2 cellular contexts compared by ENCODE assay signal in the genomic region with DNA sequence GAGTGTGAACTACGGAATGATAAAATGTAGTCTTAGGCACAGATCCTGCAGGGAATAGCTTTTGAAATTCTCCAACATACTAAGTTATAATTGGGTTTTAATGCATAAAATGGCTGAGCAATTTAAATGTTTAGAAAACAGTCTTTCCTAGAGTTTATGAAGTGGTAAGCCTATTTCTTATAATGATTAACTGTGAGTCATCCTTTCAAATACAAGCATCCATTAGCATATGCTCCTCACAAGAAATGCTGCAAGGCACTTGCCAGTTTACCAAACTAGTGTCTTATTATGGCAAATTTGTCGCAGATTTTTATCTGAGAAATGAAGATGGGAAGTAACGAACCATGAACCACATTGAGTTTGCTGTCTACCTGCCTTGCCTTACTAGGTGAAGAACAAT.
TF ChIP-seq lines count a peak whose summit lies in the region.

No MANE protein-coding gene starts in this region.

TF ChIP-seq in SK-N-SH treated with all-trans-retinoic acid at 6 μM for 48 hours, 23 proteins besides CTCF, POLR2A, EP300 and RAD21 (continued from another document):
- TF ChIP-seq, protein P1, sequence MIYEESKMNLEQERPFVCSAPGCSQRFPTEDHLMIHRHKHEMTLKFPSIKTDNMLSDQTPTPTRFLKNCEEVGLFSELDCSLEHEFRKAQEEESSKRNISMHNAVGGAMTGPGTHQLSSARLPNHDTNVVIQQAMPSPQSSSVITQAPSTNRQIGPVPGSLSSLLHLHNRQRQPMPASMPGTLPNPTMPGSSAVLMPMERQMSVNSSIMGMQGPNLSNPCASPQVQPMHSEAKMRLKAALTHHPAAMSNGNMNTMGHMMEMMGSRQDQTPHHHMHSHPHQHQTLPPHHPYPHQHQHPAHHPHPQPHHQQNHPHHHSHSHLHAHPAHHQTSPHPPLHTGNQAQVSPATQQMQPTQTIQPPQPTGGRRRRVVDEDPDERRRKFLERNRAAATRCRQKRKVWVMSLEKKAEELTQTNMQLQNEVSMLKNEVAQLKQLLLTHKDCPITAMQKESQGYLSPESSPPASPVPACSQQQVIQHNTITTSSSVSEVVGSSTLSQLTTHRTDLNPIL (CRISPR knock-in tag; IDR thresholded peaks at IDR 0.05; ENCODE audit: low read depth): no peak
- TF ChIP-seq ESRRG (CRISPR knock-in tag; IDR thresholded peaks at IDR 0.05) (no peak), OSR1 (CRISPR knock-in tag; IDR thresholded peaks at IDR 0.05) (no peak), ARNTL (CRISPR knock-in tag; IDR thresholded peaks at IDR 0.05; ENCODE audit: borderline replicate concordance, low read depth) (no peak), RARB (CRISPR knock-in tag; IDR thresholded peaks at IDR 0.05) (no peak), ISL1 (CRISPR knock-in tag; IDR thresholded peaks at IDR 0.05) (no peak), GLIS3 (CRISPR knock-in tag; IDR thresholded peaks at IDR 0.05) (no peak), PPARA (CRISPR knock-in tag; IDR thresholded peaks at IDR 0.05; ENCODE audit: borderline replicate concordance) (no peak), TOX (CRISPR knock-in tag; IDR thresholded peaks at IDR 0.05; ENCODE audit: borderline replicate concordance) (no peak), SNAI2 (CRISPR knock-in tag; IDR thresholded peaks at IDR 0.05) (no peak), ZNF70 (CRISPR knock-in tag; IDR thresholded peaks at IDR 0.05) (no peak), ZNF565 (CRISPR knock-in tag; conservative IDR thresholded peaks at IDR 0.05; ENCODE audit: low read depth) (no peak), ZC3H10 (CRISPR knock-in tag; IDR thresholded peaks at IDR 0.05) (no peak), ZNF8 (CRISPR knock-in tag; IDR thresholded peaks at IDR 0.05) (no peak)
- TF ChIP-seq, protein P2, sequence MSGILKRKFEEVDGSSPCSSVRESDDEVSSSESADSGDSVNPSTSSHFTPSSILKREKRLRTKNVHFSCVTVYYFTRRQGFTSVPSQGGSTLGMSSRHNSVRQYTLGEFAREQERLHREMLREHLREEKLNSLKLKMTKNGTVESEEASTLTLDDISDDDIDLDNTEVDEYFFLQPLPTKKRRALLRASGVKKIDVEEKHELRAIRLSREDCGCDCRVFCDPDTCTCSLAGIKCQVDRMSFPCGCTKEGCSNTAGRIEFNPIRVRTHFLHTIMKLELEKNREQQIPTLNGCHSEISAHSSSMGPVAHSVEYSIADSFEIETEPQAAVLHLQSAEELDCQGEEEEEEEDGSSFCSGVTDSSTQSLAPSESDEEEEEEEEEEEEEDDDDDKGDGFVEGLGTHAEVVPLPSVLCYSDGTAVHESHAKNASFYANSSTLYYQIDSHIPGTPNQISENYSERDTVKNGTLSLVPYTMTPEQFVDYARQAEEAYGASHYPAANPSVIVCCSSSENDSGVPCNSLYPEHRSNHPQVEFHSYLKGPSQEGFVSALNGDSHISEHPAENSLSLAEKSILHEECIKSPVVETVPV (CRISPR knock-in tag; IDR thresholded peaks at IDR 0.05): no peak
- TF ChIP-seq, protein P3, sequence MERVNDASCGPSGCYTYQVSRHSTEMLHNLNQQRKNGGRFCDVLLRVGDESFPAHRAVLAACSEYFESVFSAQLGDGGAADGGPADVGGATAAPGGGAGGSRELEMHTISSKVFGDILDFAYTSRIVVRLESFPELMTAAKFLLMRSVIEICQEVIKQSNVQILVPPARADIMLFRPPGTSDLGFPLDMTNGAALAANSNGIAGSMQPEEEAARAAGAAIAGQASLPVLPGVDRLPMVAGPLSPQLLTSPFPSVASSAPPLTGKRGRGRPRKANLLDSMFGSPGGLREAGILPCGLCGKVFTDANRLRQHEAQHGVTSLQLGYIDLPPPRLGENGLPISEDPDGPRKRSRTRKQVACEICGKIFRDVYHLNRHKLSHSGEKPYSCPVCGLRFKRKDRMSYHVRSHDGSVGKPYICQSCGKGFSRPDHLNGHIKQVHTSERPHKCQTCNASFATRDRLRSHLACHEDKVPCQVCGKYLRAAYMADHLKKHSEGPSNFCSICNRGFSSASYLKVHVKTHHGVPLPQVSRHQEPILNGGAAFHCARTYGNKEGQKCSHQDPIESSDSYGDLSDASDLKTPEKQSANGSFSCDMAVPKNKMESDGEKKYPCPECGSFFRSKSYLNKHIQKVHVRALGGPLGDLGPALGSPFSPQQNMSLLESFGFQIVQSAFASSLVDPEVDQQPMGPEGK (CRISPR knock-in tag; IDR thresholded peaks at IDR 0.05; ENCODE audit: borderline replicate concordance): no peak
- TF ChIP-seq, protein P4, sequence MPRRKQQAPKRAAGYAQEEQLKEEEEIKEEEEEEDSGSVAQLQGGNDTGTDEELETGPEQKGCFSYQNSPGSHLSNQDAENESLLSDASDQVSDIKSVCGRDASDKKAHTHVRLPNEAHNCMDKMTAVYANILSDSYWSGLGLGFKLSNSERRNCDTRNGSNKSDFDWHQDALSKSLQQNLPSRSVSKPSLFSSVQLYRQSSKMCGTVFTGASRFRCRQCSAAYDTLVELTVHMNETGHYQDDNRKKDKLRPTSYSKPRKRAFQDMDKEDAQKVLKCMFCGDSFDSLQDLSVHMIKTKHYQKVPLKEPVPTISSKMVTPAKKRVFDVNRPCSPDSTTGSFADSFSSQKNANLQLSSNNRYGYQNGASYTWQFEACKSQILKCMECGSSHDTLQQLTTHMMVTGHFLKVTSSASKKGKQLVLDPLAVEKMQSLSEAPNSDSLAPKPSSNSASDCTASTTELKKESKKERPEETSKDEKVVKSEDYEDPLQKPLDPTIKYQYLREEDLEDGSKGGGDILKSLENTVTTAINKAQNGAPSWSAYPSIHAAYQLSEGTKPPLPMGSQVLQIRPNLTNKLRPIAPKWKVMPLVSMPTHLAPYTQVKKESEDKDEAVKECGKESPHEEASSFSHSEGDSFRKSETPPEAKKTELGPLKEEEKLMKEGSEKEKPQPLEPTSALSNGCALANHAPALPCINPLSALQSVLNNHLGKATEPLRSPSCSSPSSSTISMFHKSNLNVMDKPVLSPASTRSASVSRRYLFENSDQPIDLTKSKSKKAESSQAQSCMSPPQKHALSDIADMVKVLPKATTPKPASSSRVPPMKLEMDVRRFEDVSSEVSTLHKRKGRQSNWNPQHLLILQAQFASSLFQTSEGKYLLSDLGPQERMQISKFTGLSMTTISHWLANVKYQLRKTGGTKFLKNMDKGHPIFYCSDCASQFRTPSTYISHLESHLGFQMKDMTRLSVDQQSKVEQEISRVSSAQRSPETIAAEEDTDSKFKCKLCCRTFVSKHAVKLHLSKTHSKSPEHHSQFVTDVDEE (CRISPR knock-in tag; IDR thresholded peaks at IDR 0.05): no peak

TF ChIP-seq in SK-N-SH, 30 proteins besides CTCF, POLR2A, EP300 and RAD21 (continued from another document):
- no peak for TF ChIP-seq SIN3A (IDR thresholded peaks at IDR 0.05; ENCODE audit: borderline replicate concordance, low read depth, low read length)
- TF ChIP-seq, protein P5, sequence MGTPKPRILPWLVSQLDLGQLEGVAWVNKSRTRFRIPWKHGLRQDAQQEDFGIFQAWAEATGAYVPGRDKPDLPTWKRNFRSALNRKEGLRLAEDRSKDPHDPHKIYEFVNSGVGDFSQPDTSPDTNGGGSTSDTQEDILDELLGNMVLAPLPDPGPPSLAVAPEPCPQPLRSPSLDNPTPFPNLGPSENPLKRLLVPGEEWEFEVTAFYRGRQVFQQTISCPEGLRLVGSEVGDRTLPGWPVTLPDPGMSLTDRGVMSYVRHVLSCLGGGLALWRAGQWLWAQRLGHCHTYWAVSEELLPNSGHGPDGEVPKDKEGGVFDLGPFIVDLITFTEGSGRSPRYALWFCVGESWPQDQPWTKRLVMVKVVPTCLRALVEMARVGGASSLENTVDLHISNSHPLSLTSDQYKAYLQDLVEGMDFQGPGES (IDR thresholded peaks at IDR 0.05; ENCODE audit: low read depth, low read length): no peak
